In genomic region chr2:10659898-10660568, GRCh38 we compare ENCODE assay signal across 8 cellular contexts. TPM values are rescaled to one million over a fixed set of nuclear protein-coding genes. Genes with fewer than 3 reads are reported as not detected.
DNase-seq lines count a peak whose midpoint lies in the region.

No MANE protein-coding gene starts in this region.

- DNase-seq in NCI-H510A treated with DMSO at 0.1 percent for 48 hours (lab: John Stamatoyannopoulos, UW) = peak; percentile 38
- DNase-seq in NCI-H510A (lab: John Stamatoyannopoulos, UW) = no peak
- DNase-seq in NCI-H2196 (lab: John Stamatoyannopoulos, UW; ENCODE audit: unreplicated experiment) = peak; percentile 65
- peak; percentile 15 for DNase-seq in activated T-cell treated with anti-CD3 and anti-CD28 coated beads for 4 hours
- peak; percentile 78 for DNase-seq in fibroblast of peridontal ligament (ENCODE audit: extremely low read depth)
- DNase-seq in occipital lobe (lab: John Stamatoyannopoulos, UW) = peak; percentile 16
- no peak for DNase-seq in KG1 (lab: John Stamatoyannopoulos, UW)
- no peak for DNase-seq in NCI-H1048 (lab: John Stamatoyannopoulos, UW)

RNA-seq across cellular contexts. Expression of gene NOL10, which starts 29.7 kb away (rescaled TPM):
- total RNA-seq in occipital lobe = 48.4 TPM

Comparison
In these comparisons a context has a peak if more than half of its experiments do, and no peak if none do; other contexts are left out.
1. DNase-seq: peak in NCI-H510A treated with DMSO at 0.1 percent for 48 hours (single experiment), NCI-H2196 (single experiment), activated T-cell treated with anti-CD3 and anti-CD28 coated beads for 4 hours (single experiment), fibroblast of peridontal ligament (single experiment) and occipital lobe (single experiment); none in NCI-H510A (single experiment), KG1 (single experiment) and NCI-H1048 (single experiment).